Comparison of ENCODE assay signal across 21 cellular contexts in genomic region chr4:2163311-2163821, GRCh38.
"Had no signal": no experiment of that assay in that cellular context is flagged by ENCODE, and none has a peak within 500 bp of the region (broad histone marks: within the 10 kb centered on the region; RNA-seq: fewer than 3 reads in every experiment).

No MANE protein-coding gene starts in this region.

- H3K4me1 Mint-ChIP-seq: activated CD4-positive, alpha-beta memory T cell treated with anti-CD3 and anti-CD28 coated beads, Interleukin-2, amount 10 ng/mL, durations not matched to agents 7 days and 5 days; activated CD8-positive, alpha-beta memory T cell treated with anti-CD3 and anti-CD28 coated beads, Interleukin-2, amount 10 ng/mL, durations not matched to agents 7 days and 5 days; activated naive CD8-positive, alpha-beta T cell treated with anti-CD3 and anti-CD28 coated beads for 36 hours; memory B cell; naive B cell had no signal

- H3K36me3 ChIP-seq: thoracic aorta had no signal

- H3K4me3 Mint-ChIP-seq: activated CD4-positive, alpha-beta memory T cell treated with anti-CD3 and anti-CD28 coated beads, Interleukin-2, amount 10 ng/mL, durations not matched to agents 7 days and 5 days; activated CD4-positive, alpha-beta T cell treated with anti-CD3 and anti-CD28 coated beads, Interleukin-2, amount 10 ng/mL, durations not matched to agents 24 days and 14 days; activated CD8-positive, alpha-beta memory T cell treated with anti-CD3 and anti-CD28 coated beads, Interleukin-2, amount 10 ng/mL, durations not matched to agents 7 days and 5 days; activated naive CD8-positive, alpha-beta T cell treated with anti-CD3 and anti-CD28 coated beads for 36 hours; dendritic cell treated with granulocyte-macrophage colony-stimulating factor and Interleukin-4, amounts not matched to agents 40 ng/mL and 50 ng/mL, for 4 days; memory B cell; naive B cell; neural crest cell had no signal

- H3K4me2 ChIP-seq: hepatocyte had no signal

- H3K27me3 Mint-ChIP-seq: activated CD4-positive, alpha-beta memory T cell treated with anti-CD3 and anti-CD28 coated beads, Interleukin-2, amount 10 ng/mL, durations not matched to agents 7 days and 5 days; activated CD4-positive, alpha-beta T cell treated with anti-CD3 and anti-CD28 coated beads, Interleukin-2, amount 10 ng/mL, durations not matched to agents 24 days and 14 days; activated CD8-positive, alpha-beta memory T cell treated with anti-CD3 and anti-CD28 coated beads, Interleukin-2, amount 10 ng/mL, durations not matched to agents 7 days and 5 days; activated naive CD8-positive, alpha-beta T cell treated with anti-CD3 and anti-CD28 coated beads for 36 hours; dendritic cell treated with granulocyte-macrophage colony-stimulating factor and Interleukin-4, amounts not matched to agents 40 ng/mL and 50 ng/mL, for 4 days; memory B cell; naive B cell had no signal

- ATAC-seq: activated CD8-positive, alpha-beta memory T cell treated with anti-CD3 and anti-CD28 coated beads, Interleukin-2, amount 10 ng/mL, durations not matched to agents 7 days and 5 days; SK-N-SH treated with all-trans-retinoic acid at 6 μM for 48 hours had no signal

- FAIRE-seq: bronchial epithelial cell, endometrium had no signal

- H3K9me3 ChIP-seq: thoracic aorta had no signal

- H3K9me3 Mint-ChIP-seq: activated CD4-positive, alpha-beta memory T cell treated with anti-CD3 and anti-CD28 coated beads, Interleukin-2, amount 10 ng/mL, durations not matched to agents 7 days and 5 days; activated CD4-positive, alpha-beta T cell treated with anti-CD3 and anti-CD28 coated beads, Interleukin-2, amount 10 ng/mL, durations not matched to agents 24 days and 14 days; activated naive CD8-positive, alpha-beta T cell treated with anti-CD3 and anti-CD28 coated beads for 36 hours; dendritic cell treated with granulocyte-macrophage colony-stimulating factor and Interleukin-4, amounts not matched to agents 40 ng/mL and 50 ng/mL, for 4 days; memory B cell; naive B cell had no signal

- H3K4me3 ChIP-seq: hepatocyte, thoracic aorta had no signal

- H3K79me2 ChIP-seq: hepatocyte had no signal

- H3K27ac ChIP-seq: hepatocyte, thoracic aorta had no signal

- H3K27me3 ChIP-seq: hepatocyte had no signal

- DNase-seq: activated CD4-positive, alpha-beta memory T cell treated with anti-CD3 and anti-CD28 coated beads, Interleukin-2, amount 10 ng/mL, durations not matched to agents 7 days and 5 days; activated CD4-positive, alpha-beta T cell treated with anti-CD3 and anti-CD28 coated beads, Interleukin-2, amount 10 ng/mL, durations not matched to agents 24 days and 14 days; activated CD8-positive, alpha-beta memory T cell treated with anti-CD3 and anti-CD28 coated beads, Interleukin-2, amount 10 ng/mL, durations not matched to agents 7 days and 5 days; activated naive CD8-positive, alpha-beta T cell treated with anti-CD3 and anti-CD28 coated beads for 36 hours; amniotic stem cell; cerebellar nuclear complex; effector CD4-positive, alpha-beta T cell; foreskin melanocyte; glutamatergic neuron; naive B cell; occipital lobe; stimulated activated CD4-positive, alpha-beta T cell treated with anti-CD3 and anti-CD28 coated beads, Interleukin-2, amount 100 ng/mL, for 48 hours; stimulated activated naive CD4-positive, alpha-beta T cell had no signal

- H3K27ac Mint-ChIP-seq: activated CD4-positive, alpha-beta memory T cell treated with anti-CD3 and anti-CD28 coated beads, Interleukin-2, amount 10 ng/mL, durations not matched to agents 7 days and 5 days; activated CD4-positive, alpha-beta T cell treated with anti-CD3 and anti-CD28 coated beads, Interleukin-2, amount 10 ng/mL, durations not matched to agents 24 days and 14 days; activated CD8-positive, alpha-beta memory T cell treated with anti-CD3 and anti-CD28 coated beads, Interleukin-2, amount 10 ng/mL, durations not matched to agents 7 days and 5 days; activated naive CD8-positive, alpha-beta T cell treated with anti-CD3 and anti-CD28 coated beads for 36 hours; dendritic cell treated with granulocyte-macrophage colony-stimulating factor and Interleukin-4, amounts not matched to agents 40 ng/mL and 50 ng/mL, for 4 days; memory B cell had no signal

- H2AFZ ChIP-seq: hepatocyte had no signal
